ENCODE assay signal across 12 cellular contexts in the genomic region with DNA sequence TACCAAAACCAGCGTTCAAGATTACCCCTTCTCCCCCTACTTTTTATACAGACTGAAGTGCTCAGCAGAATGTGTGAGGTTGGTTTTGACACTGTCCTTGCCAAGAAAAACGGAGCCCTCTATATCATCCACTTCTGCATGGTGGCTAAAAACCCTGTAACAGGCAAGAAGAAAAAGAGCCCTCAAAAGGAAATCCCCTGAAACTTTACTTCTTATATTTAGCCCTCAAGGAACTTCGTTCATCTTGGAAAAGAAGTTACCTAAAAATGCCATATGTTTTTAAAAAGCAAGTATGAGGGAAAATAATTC.
DNase-seq lines count a peak whose midpoint lies in the region; ATAC-seq and TF ChIP-seq lines count a peak whose summit lies in the region.
"Had no signal": no experiment of that assay in that cellular context is flagged by ENCODE, and none has a peak within 500 bp of the region (broad histone marks: within the 10 kb centered on the region; RNA-seq: fewer than 3 reads in every experiment).

No MANE protein-coding gene starts in this region.

- no peaks in the 10 kb centered on the region for H3K27me3 Mint-ChIP-seq in MCF 10A (ENCODE audit: insufficient read depth, unreplicated experiment)
- no peaks in the 10 kb centered on the region for H3K27me3 Mint-ChIP-seq in brain

- H3K79me2 ChIP-seq in mammary epithelial cell (ENCODE audit: insufficient read depth, low read length): no peaks in the 10 kb centered on the region

- 63% methylated on average over 3 of the region's 3 CpGs for WGBS in mammary epithelial cell (ENCODE audit: low coverage, missing lambda C conversion rate)
- WGBS in transverse colon (ENCODE audit: low coverage in 1 of 2), 2 donors: 54 to 61% methylated on average over 3 of the region's 3 CpGs

- DNase-seq in MCF 10A (ENCODE audit: unreplicated experiment) (no peak), mammary epithelial cell (no peak), transverse colon (no peak), occipital lobe (lab: John Stamatoyannopoulos, UW) (no peak)
- DNase-seq: Karpas-422, left ventricle myocardium superior, NCI-H2081 treated with DMSO at 0.1 percent for 48 hours had no signal

- POLR2A ChIA-PET in MCF 10A (lab: Yijun Ruan, JAX): interaction anchor here (0.6 to 2.0 kb wide), 4 partner anchors 9 to 386 kb away, joined by 3 to 6 read pairs (median 3); no protein-coding TSS in a partner anchor

- H3K27ac Mint-ChIP-seq in MCF 10A (ENCODE audit: low read depth, unreplicated experiment): peak overlapping the region; percentile 67
- H3K27ac Mint-ChIP-seq in brain: peak overlapping the region in 4 of 5 experiments; percentile 29 to 90 (median 55)

- H3K4me1 Mint-ChIP-seq in MCF 10A (ENCODE audit: insufficient read depth, unreplicated experiment): peaks cover 13% of the 10 kb centered on the region
- peaks cover 46% of the 10 kb centered on the region for H3K4me1 Mint-ChIP-seq in brain

- no peak overlapping the region for H2AFZ ChIP-seq in mammary epithelial cell (ENCODE audit: low read depth, low read length)

- dilution Hi-C loops in mammary epithelial cell (cut with HindIII; ENCODE audit: low sequenced_read_pairs): no loop called here

- H4K20me1 ChIP-seq in mammary epithelial cell (ENCODE audit: insufficient read depth, low read length): no peaks in the 10 kb centered on the region

- H3K36me3 Mint-ChIP-seq in MCF 10A (ENCODE audit: insufficient read depth, unreplicated experiment): peaks cover 6% of the 10 kb centered on the region
- H3K36me3 Mint-ChIP-seq in brain: peaks cover 11% of the 10 kb centered on the region

- H3K4me3 Mint-ChIP-seq in MCF 10A (ENCODE audit: unreplicated experiment) (no peak overlapping the region), brain (peak overlapping the region in 3 of 5 experiments; percentile 1 to 42 (median 2))

- in situ Hi-C loops in mammary epithelial cell (cut with MboI; ENCODE audit: low sequenced_read_pairs in 2 of 2) (no loop called here), transverse colon (cut with MboI; ENCODE audit: low pct_ligation_motif_present in 1 of 4, low pct_unique_long_range_greater_than_20kb in 1 of 4, low sequenced_read_pairs in 3 of 4) (no loop called here)

- TF ChIP-seq POLR2A in transverse colon (IDR thresholded peaks at IDR 0.05): no peak

- TF ChIP-seq CTCF in MCF 10A (IDR thresholded peaks at IDR 0.05; ENCODE audit: unreplicated experiment) (no peak), mammary epithelial cell (conservative IDR thresholded peaks at IDR 0.05 in 1 of 2, IDR thresholded peaks at IDR 0.05 in 1 of 2; ENCODE audit: extremely low read depth in 1 of 2, insufficient read depth in 1 of 2, low read depth in 1 of 2, low read length in 2 of 2) (no peak), brain (conservative IDR thresholded peaks at IDR 0.05) (no peak), transverse colon (IDR thresholded peaks at IDR 0.05) (no peak)

- no peak overlapping the region for H3K9ac ChIP-seq in mammary epithelial cell (ENCODE audit: insufficient read depth, low read length)
- H3K9ac ChIP-seq: BLaER1 had no signal

- H3K27me3 ChIP-seq in mammary epithelial cell (ENCODE audit: insufficient read depth, low read length) (no peaks in the 10 kb centered on the region), muscle layer of duodenum (ENCODE audit: low read depth, low read length) (no peaks in the 10 kb centered on the region), transverse colon (no peaks in the 10 kb centered on the region)
- H3K27me3 ChIP-seq: BLaER1 had no signal

- H3K9me3 Mint-ChIP-seq in MCF 10A (ENCODE audit: unreplicated experiment) (no peaks in the 10 kb centered on the region), brain (no peaks in the 10 kb centered on the region)

- H3K27ac ChIP-seq in mammary epithelial cell (ENCODE audit: insufficient read depth, low read depth, low read length) (no peak overlapping the region), muscle layer of duodenum (ENCODE audit: low read length) (peak overlapping the region; percentile 82), transverse colon (peak overlapping the region; percentile 63 to 71 (median 69))
- H3K27ac ChIP-seq: BLaER1 had no signal

- CTCF ChIA-PET in MCF 10A (lab: Yijun Ruan, JAX): interaction anchor here (0.6 to 1.0 kb wide), 3 partner anchors 11 to 475 kb away, joined by 3 to 4 read pairs (median 3); no protein-coding TSS in a partner anchor
- CTCF ChIA-PET in mammary epithelial cell (lab: Charles Lee; ENCODE audit: low non-redundant PET): no interaction called here

- H3K36me3 ChIP-seq in mammary epithelial cell (ENCODE audit: insufficient read depth, low read length) (no peaks in the 10 kb centered on the region), muscle layer of duodenum (ENCODE audit: control insufficient read depth in 1 of 2, insufficient read depth in 2 of 2, low read length in 2 of 2) (peaks cover 10 to 11% of the 10 kb centered on the region in 2 donors), transverse colon (peaks cover 0 to 12% (median 0%) of the 10 kb centered on the region in 4 donors)

- H3K4me3 ChIP-seq in mammary epithelial cell (replicated peaks in 1 of 3; ENCODE audit: insufficient read depth in 1 of 3, low read depth in 2 of 3, low read length in 3 of 3): no peak overlapping the region
- H3K4me3 ChIP-seq in muscle layer of duodenum (ENCODE audit: low read depth in 1 of 2, low read length in 2 of 2): no peak overlapping the region
- no peak overlapping the region for H3K4me3 ChIP-seq in transverse colon
- H3K4me3 ChIP-seq: BLaER1 had no signal

- peaks cover 23% of the 10 kb centered on the region for H3K4me1 ChIP-seq in mammary epithelial cell (ENCODE audit: insufficient read depth, low read length)
- peaks cover 16 to 25% of the 10 kb centered on the region in 2 donors for H3K4me1 ChIP-seq in muscle layer of duodenum (ENCODE audit: control insufficient read depth in 1 of 2, insufficient read depth in 2 of 2, low read length in 2 of 2)
- peaks cover 0 to 76% (median 19%) of the 10 kb centered on the region in 4 donors for H3K4me1 ChIP-seq in transverse colon
- H3K4me1 ChIP-seq: BLaER1 had no signal

- intact Hi-C loops in MCF 10A (cut with micrococcal nuclease) (loop anchor here (2.0 kb wide), 1 partner anchor 39 kb away; no protein-coding TSS in a partner anchor), mammary epithelial cell (cut with micrococcal nuclease) (loop anchor here (5.0 kb wide), 1 partner anchor 472 kb away; a partner anchor contains a TSS), transverse colon (cut with DNase I; ENCODE audit: low total_unique reads) (no loop called here)

- no peak overlapping the region for H3K4me2 ChIP-seq in mammary epithelial cell (ENCODE audit: insufficient read depth, low read depth, low read length)
- H3K4me2 ChIP-seq: BLaER1 had no signal

- TF ChIP-seq EP300 in transverse colon (IDR thresholded peaks at IDR 0.05; ENCODE audit: low read depth): no peak

- BruUV-seq in MCF 10A (replicated peaks; lab: Mats Ljungman, UMichigan): TSS peak; percentile 78
- BruUV-seq in mammary epithelial cell (replicated peaks; lab: Mats Ljungman, UMichigan): no TSS peak

- H3K9me3 ChIP-seq in mammary epithelial cell (replicated peaks; ENCODE audit: insufficient read depth, low read length) (no peaks in the 10 kb centered on the region), muscle layer of duodenum (ENCODE audit: control insufficient read depth in 1 of 2, low read length in 2 of 2) (no peaks in the 10 kb centered on the region), transverse colon (no peaks in the 10 kb centered on the region)
- H3K9me3 ChIP-seq: BLaER1 had no signal

- ATAC-seq in HG03025 (IDR thresholded peaks at IDR 0.05; ENCODE audit: low FRiP score, unreplicated experiment) (no peak), GM18861 (IDR thresholded peaks at IDR 0.05; ENCODE audit: unreplicated experiment) (no peak)
- ATAC-seq: left ventricle myocardium superior had no signal
